In the genomic region with DNA sequence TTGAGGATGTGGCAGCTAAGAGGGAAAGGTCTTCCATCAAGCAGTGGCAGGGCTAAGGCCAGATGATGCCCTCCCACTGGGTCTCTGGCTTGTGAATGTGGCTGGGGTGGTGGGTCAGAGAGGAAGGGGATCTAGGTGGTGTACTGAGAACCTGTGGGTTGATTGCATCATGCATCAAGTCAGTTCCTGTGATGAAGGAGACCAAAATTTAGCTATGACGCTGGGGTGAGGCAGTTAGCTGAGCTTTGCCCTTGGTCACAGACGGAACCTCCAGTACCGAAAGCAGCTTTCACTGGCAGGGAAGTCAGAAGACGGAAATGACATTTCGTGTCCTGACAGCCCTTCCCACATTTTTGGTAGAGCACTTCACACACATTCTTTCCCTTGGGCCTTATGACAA, we compare ENCODE assay signal across 10 cellular contexts. TPM values are rescaled to one million over a fixed set of nuclear protein-coding genes. Genes with fewer than 3 reads are reported as not detected.
A peak's percentile ranks its signal among the peaks of the same experiment; 100 is the strongest.
DNase-seq lines count a peak whose midpoint lies in the region; ATAC-seq and TF ChIP-seq lines count a peak whose summit lies in the region.
"Had no signal": no experiment of that assay in that cellular context is flagged by ENCODE, and none has a peak within 500 bp of the region (broad histone marks: within the 10 kb centered on the region; RNA-seq: fewer than 3 reads in every experiment).

No MANE protein-coding gene starts in this region.

- POLR2A ChIA-PET in activated CD4-positive, alpha-beta memory T cell treated with anti-CD3 and anti-CD28 coated beads, Interleukin-2, amount 10 ng/mL, durations not matched to agents 7 days and 5 days (lab: Charles Lee), result no interaction called here

- H3K27ac Mint-ChIP-seq in activated CD4-positive, alpha-beta memory T cell treated with anti-CD3 and anti-CD28 coated beads, Interleukin-2, amount 10 ng/mL, durations not matched to agents 7 days and 5 days, result peak overlapping the region; percentile 7

- CTCF ChIA-PET in activated CD4-positive, alpha-beta memory T cell treated with anti-CD3 and anti-CD28 coated beads, Interleukin-2, amount 10 ng/mL, durations not matched to agents 7 days and 5 days (lab: Charles Lee), result interaction anchor here (2.5 kb wide), 1 partner anchor 343 kb away, joined by 9 read pairs; no protein-coding TSS in a partner anchor

- H3K79me2 ChIP-seq in DND-41 (ENCODE audit: insufficient read depth, low read length), result no peaks in the 10 kb centered on the region

- in situ Hi-C loops in gastrocnemius medialis (cut with MboI; ENCODE audit: low sequenced_read_pairs in 4 of 4), result loop anchor here (5.0 to 25.0 kb wide), 3 partner anchors 342 to 452 kb away; no protein-coding TSS in a partner anchor

- H3K27me3 ChIP-seq in DND-41 (ENCODE audit: insufficient read depth, low read length, poor library complexity) (no peaks in the 10 kb centered on the region), gastrocnemius medialis (no peaks in the 10 kb centered on the region)

- ATAC-seq in DND-41 (ENCODE audit: insufficient read depth, low read depth), result 0 out of 3 replicates have a peak, but pooled peaks have one; percentile 9
- ATAC-seq in left cardiac atrium, result peak; percentile 19 to 32
- ATAC-seq in gastrocnemius medialis, result peak; percentile 6 to 13
- ATAC-seq in HG02798 (IDR thresholded peaks at IDR 0.05; ENCODE audit: poor library complexity, unreplicated experiment), result no peak

- intact Hi-C loops in left cardiac atrium (cut with DNase I) (loop anchor here (10.0 kb wide), 1 partner anchor 310 kb away; the partner anchor contains the start of gene FCHSD2 (in 2 of the 2)), gastrocnemius medialis (cut with DNase I; ENCODE audit: low total_unique reads) (loop anchor here (10.0 kb wide), 1 partner anchor 500 kb away; no protein-coding TSS in a partner anchor)

- no peak overlapping the region for H3K4me3 Mint-ChIP-seq in activated CD4-positive, alpha-beta memory T cell treated with anti-CD3 and anti-CD28 coated beads, Interleukin-2, amount 10 ng/mL, durations not matched to agents 7 days and 5 days

- H3K4me2 ChIP-seq in DND-41 (ENCODE audit: insufficient read depth, low read length), result no peak overlapping the region

- no peaks in the 10 kb centered on the region for H3K27me3 Mint-ChIP-seq in activated CD4-positive, alpha-beta memory T cell treated with anti-CD3 and anti-CD28 coated beads, Interleukin-2, amount 10 ng/mL, durations not matched to agents 7 days and 5 days

- H3K4me1 Mint-ChIP-seq in activated CD4-positive, alpha-beta memory T cell treated with anti-CD3 and anti-CD28 coated beads, Interleukin-2, amount 10 ng/mL, durations not matched to agents 7 days and 5 days, result peaks cover 38% of the 10 kb centered on the region

- H3K36me3 ChIP-seq in DND-41 (ENCODE audit: insufficient read depth, low read length) (peaks cover 58% of the 10 kb centered on the region), gastrocnemius medialis (peaks cover 0 to 16% of the 10 kb centered on the region in 2 donors)

- H3K9me3 ChIP-seq in DND-41 (ENCODE audit: insufficient read depth, low read length, severe bottlenecking), result no peaks in the 10 kb centered on the region
- no peaks in the 10 kb centered on the region for H3K9me3 ChIP-seq in gastrocnemius medialis

- no peak overlapping the region for H2AFZ ChIP-seq in DND-41 (ENCODE audit: low read depth, low read length)

- TF ChIP-seq POLR2A in gastrocnemius medialis (IDR thresholded peaks at IDR 0.05), result no peak

- H3K4me3 ChIP-seq in DND-41 (ENCODE audit: low read depth in 1 of 2, low read length in 2 of 2) (no peak overlapping the region), gastrocnemius medialis (no peak overlapping the region)

- no peak for TF ChIP-seq CTCF in DND-41 (IDR thresholded peaks at IDR 0.05; ENCODE audit: borderline replicate concordance, extremely low read depth, low read length, poor library complexity, severe bottlenecking)
- no peak for TF ChIP-seq CTCF in gastrocnemius medialis (IDR thresholded peaks at IDR 0.05 in 4 of 5, conservative IDR thresholded peaks at IDR 0.05 in 1 of 5)

- 0 out of 2 replicates have a peak, but pooled peaks cover 3% of the 10 kb centered on the region for H4K20me1 ChIP-seq in DND-41 (ENCODE audit: insufficient read depth, low read length)

- H3K4me1 ChIP-seq in DND-41 (ENCODE audit: insufficient read depth, low read length) (0 out of 2 replicates have a peak, but pooled peaks cover 3% of the 10 kb centered on the region), gastrocnemius medialis (peaks cover 37 to 60% of the 10 kb centered on the region in 2 donors)

- peaks cover 35% of the 10 kb centered on the region for H3K36me3 Mint-ChIP-seq in activated CD4-positive, alpha-beta memory T cell treated with anti-CD3 and anti-CD28 coated beads, Interleukin-2, amount 10 ng/mL, durations not matched to agents 7 days and 5 days (ENCODE audit: low read depth)

- no peak overlapping the region for H3K9ac ChIP-seq in DND-41 (ENCODE audit: low read depth, low read length)

- DNase-seq in DND-41, result no peak
- DNase-seq in activated CD4-positive, alpha-beta memory T cell treated with anti-CD3 and anti-CD28 coated beads, Interleukin-2, amount 10 ng/mL, durations not matched to agents 7 days and 5 days, result no peak
- DNase-seq in left cardiac atrium, result no peak
- peak in 1 of 2 donors; percentile 36 for DNase-seq in gastrocnemius medialis
- no peak for DNase-seq in Kasumi-1 (lab: John Stamatoyannopoulos, UW)
- DNase-seq in amygdala (lab: John Stamatoyannopoulos, UW), result no peak
- no peak for DNase-seq in activated gamma-delta T cell (lab: John Stamatoyannopoulos, UW)
- DNase-seq: Karpas-422, NCI-H69 had no signal

- H3K27ac ChIP-seq in DND-41 (ENCODE audit: low read length), result peak overlapping the region; percentile 39; the same call in 1 of the 2 replicates
- H3K27ac ChIP-seq in gastrocnemius medialis, result peak overlapping the region; percentile 69 to 85 (median 80)

- H3K9me3 Mint-ChIP-seq in activated CD4-positive, alpha-beta memory T cell treated with anti-CD3 and anti-CD28 coated beads, Interleukin-2, amount 10 ng/mL, durations not matched to agents 7 days and 5 days, result no peaks in the 10 kb centered on the region

RNA-seq across cellular contexts. Expression of gene ATG16L2, which starts 20.7 kb away (rescaled TPM):
- total RNA-seq in activated CD4-positive, alpha-beta memory T cell treated with anti-CD3 and anti-CD28 coated beads, Interleukin-2, amount 10 ng/mL, durations not matched to agents 7 days and 5 days, result 100 to 1,000 TPM; 135 to 137 TPM
- total RNA-seq in left cardiac atrium (10 to 100 TPM; 11.9 to 16.3 TPM), gastrocnemius medialis (1 to 10 TPM; 3.1 to 8.1 (median 4.3) TPM)

RNA-seq across cellular contexts. Expression of gene STARD10, which starts 41.1 kb away (rescaled TPM):
- total RNA-seq in activated CD4-positive, alpha-beta memory T cell treated with anti-CD3 and anti-CD28 coated beads, Interleukin-2, amount 10 ng/mL, durations not matched to agents 7 days and 5 days, result 10 to 100 TPM; 11.3 to 11.6 TPM
- total RNA-seq in left cardiac atrium (10 to 100 TPM; 87.4 to 93.9 TPM), gastrocnemius medialis (100 to 1,000 TPM in 1 of 4 donors, 10 to 100 TPM in 3; 39.1 to 103 (median 71.1) TPM)

Comparison
In these comparisons a context has a peak if more than half of its experiments do, and no peak if none do; other contexts are left out.
1. RNA of gene ATG16L2, which starts 20.7 kb away (total RNA-seq): 135 to 137 TPM in activated CD4-positive, alpha-beta memory T cell treated with anti-CD3 and anti-CD28 coated beads, Interleukin-2, amount 10 ng/mL, durations not matched to agents 7 days and 5 days; 11.9 to 16.3 TPM in left cardiac atrium and 3.1 to 8.1 TPM in gastrocnemius medialis; every median in the first group is over 4 times any median in the second.